ENCODE assay signal across 17 cellular contexts in the genomic region with DNA sequence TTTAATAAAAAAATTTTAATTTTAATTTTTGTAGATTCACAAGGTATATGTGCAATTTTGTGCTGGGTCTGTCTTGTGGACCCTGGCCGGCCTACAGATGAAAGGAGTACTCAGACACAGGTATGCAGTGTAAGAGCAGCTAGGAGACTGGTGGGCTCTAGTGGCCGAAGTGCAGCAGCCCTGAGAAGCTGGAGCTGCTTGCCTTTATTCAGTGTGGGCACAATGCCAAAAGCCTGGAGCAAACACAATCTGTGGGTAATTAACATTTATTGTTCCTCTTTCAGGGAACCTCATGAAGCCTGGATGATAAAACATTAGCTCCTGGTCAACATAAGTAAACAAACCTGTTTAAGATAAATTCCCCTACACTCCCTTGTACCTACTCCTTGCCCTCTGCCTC.
DNase-seq lines count a peak whose midpoint lies in the region; ATAC-seq, FAIRE-seq and TF ChIP-seq lines count a peak whose summit lies in the region.
"Had no signal": no experiment of that assay in that cellular context is flagged by ENCODE, and none has a peak within 500 bp of the region (broad histone marks: within the 10 kb centered on the region; RNA-seq: fewer than 3 reads in every experiment).

No MANE protein-coding gene starts in this region.

- H3K27ac ChIP-seq in A673 (ENCODE audit: low read depth, low read length, poor library complexity, severe bottlenecking) (no peak overlapping the region), K562 (ENCODE audit: extremely low read depth, low read depth, low read length) (no peak overlapping the region)
- H3K27ac ChIP-seq: GM23248 had no signal

- no peak for TF ChIP-seq CTCF in A673 (conservative IDR thresholded peaks at IDR 0.05; ENCODE audit: low read depth, low read length)
- TF ChIP-seq CTCF in K562 (IDR thresholded peaks at IDR 0.05 in 2 of 3, conservative IDR thresholded peaks at IDR 0.05 in 1 of 3; ENCODE audit: insufficient read depth in 2 of 3, low read depth in 1 of 3, low read length in 3 of 3): no peak
- TF ChIP-seq CTCF in chondrocyte (IDR thresholded peaks at IDR 0.05): no peak

- no peaks in the 10 kb centered on the region for H3K36me3 Mint-ChIP-seq in chondrocyte (ENCODE audit: low read depth)

- H3K27ac Mint-ChIP-seq in chondrocyte (ENCODE audit: unreplicated experiment): no peak overlapping the region

- TF ChIP-seq EP300 in K562 (IDR thresholded peaks at IDR 0.05; ENCODE audit: low read length): no peak

- H3K4me1 Mint-ChIP-seq in chondrocyte (ENCODE audit: low read depth): no peaks in the 10 kb centered on the region

- no peaks in the 10 kb centered on the region for H4K20me1 ChIP-seq in K562 (replicated peaks; ENCODE audit: control insufficient read depth, insufficient read depth, low read length)

- intact Hi-C loops in A673 (cut with micrococcal nuclease; ENCODE audit: unreplicated experiment): no loop called here
- intact Hi-C loops in K562 (cut with micrococcal nuclease): no loop called here
- intact Hi-C loops in Right ventricle myocardium inferior (cut with DNase I): no loop called here

- no peak for FAIRE-seq in K562 (lab: Jason Lieb, UNC)
- FAIRE-seq: GM12878 had no signal

- no peaks in the 10 kb centered on the region for H3K27me3 Mint-ChIP-seq in chondrocyte (ENCODE audit: low read depth)

- H3K79me2 ChIP-seq in K562 (ENCODE audit: control insufficient read depth, insufficient read depth, low read length): no peaks in the 10 kb centered on the region

- H3K4me3 ChIP-seq in A673 (ENCODE audit: low read depth, low read length, poor library complexity, severe bottlenecking): no peak overlapping the region
- H3K4me3 ChIP-seq in K562: no peak overlapping the region
- H3K4me3 ChIP-seq: GM12878, GM23248 had no signal

- DNase-seq in DMS79 (lab: John Stamatoyannopoulos, UW): peak; percentile 26
- DNase-seq in DMS79 treated with DMSO at 0.1 percent for 48 hours (lab: John Stamatoyannopoulos, UW): no peak
- peak; percentile 2 for DNase-seq in A673 (ENCODE audit: low spot score)
- peak; percentile 72 for DNase-seq in NCI-H1105 (lab: John Stamatoyannopoulos, UW)
- DNase-seq in K562 (ENCODE audit: extremely low read depth in 1 of 4, low spot score in 3 of 4): no peak
- no peak for DNase-seq in AML-193 (lab: John Stamatoyannopoulos, UW)
- no peak for DNase-seq in chondrocyte (ENCODE audit: low spot score)
- DNase-seq in Right ventricle myocardium inferior (ENCODE audit: missing footprints): no peak
- DNase-seq: C1 segment of cervical spinal cord, DND-41, GDM1, GM23248, HCEC 1CT, KG1, NCI-H1048, NCI-H187 treated with DMSO at 0.1 percent for 48 hours had no signal

- no peak for TF ChIP-seq POLR2A in K562 (conservative IDR thresholded peaks at IDR 0.05)

- no peaks in the 10 kb centered on the region for H3K4me1 ChIP-seq in A673 (ENCODE audit: insufficient read depth, low read length, poor library complexity, severe bottlenecking)
- H3K4me1 ChIP-seq in K562 (replicated peaks in 1 of 2; ENCODE audit: control insufficient read depth in 2 of 2, insufficient read depth in 2 of 2, low read length in 2 of 2): no peaks in the 10 kb centered on the region

- H3K9ac ChIP-seq in K562 (ENCODE audit: insufficient read depth in 1 of 2, low read depth in 2 of 2, low read length in 2 of 2): no peak overlapping the region
- H3K9ac ChIP-seq: GM23248 had no signal

- H3K9me1 ChIP-seq in K562 (ENCODE audit: control insufficient read depth, insufficient read depth, low read length): no peaks in the 10 kb centered on the region

- 0% methylated on average over 2 of the region's 2 CpGs for WGBS in K562 (ENCODE audit: insufficient coverage, low coverage, missing lambda C conversion rate)

- no peak overlapping the region for H3K4me2 ChIP-seq in K562 (ENCODE audit: insufficient read depth, low read length)

- in situ Hi-C loops in K562 (cut with MboI): no loop called here

- no peak for ATAC-seq in K562
- ATAC-seq in Right ventricle myocardium inferior: no peak
- ATAC-seq: GM12878 had no signal

- no TSS peak for BruUV-seq in A673 (replicated peaks; lab: Mats Ljungman, UMichigan)
- no TSS peak for BruUV-seq in K562 (replicated peaks; lab: Mats Ljungman, UMichigan)

- H3K36me3 ChIP-seq in A673 (ENCODE audit: insufficient read depth, low read length, poor library complexity, severe bottlenecking) (no peaks in the 10 kb centered on the region), K562 (ENCODE audit: control insufficient read depth, insufficient read depth, low read length) (no peaks in the 10 kb centered on the region)

- no peak overlapping the region for H3K4me3 Mint-ChIP-seq in chondrocyte (ENCODE audit: unreplicated experiment)

- TF ChIP-seq RAD21 in K562 (CRISPR knock-in tag; conservative IDR thresholded peaks at IDR 0.05 in 1 of 2, IDR thresholded peaks at IDR 0.05 in 1 of 2): no peak

- no peak overlapping the region for H2AFZ ChIP-seq in K562 (ENCODE audit: low read depth, low read length)
- H2AFZ ChIP-seq: GM23248 had no signal

- POLR2A ChIA-PET in A673 (lab: Charles Lee; ENCODE audit: low non-redundant PET): no interaction called here
- POLR2A ChIA-PET in K562 (lab: Yijun Ruan, JAX): no interaction called here

- no peaks in the 10 kb centered on the region for H3K27me3 ChIP-seq in A673 (replicated peaks; ENCODE audit: insufficient read depth, low read depth, low read length, poor library complexity)
- H3K27me3 ChIP-seq in K562 (ENCODE audit: control insufficient read depth in 2 of 2, insufficient read depth in 2 of 2, low read length in 2 of 2): no peaks in the 10 kb centered on the region

- H3K9me3 ChIP-seq in A673 (ENCODE audit: low read depth, low read length, poor library complexity, severe bottlenecking): no peaks in the 10 kb centered on the region
- H3K9me3 ChIP-seq in K562 (replicated peaks; ENCODE audit: control insufficient read depth, insufficient read depth, low read depth, low read length): no peaks in the 10 kb centered on the region

- CTCF ChIA-PET in A673 (lab: Charles Lee) (no interaction called here), K562 (lab: Yijun Ruan, JAX; ENCODE audit: low intra/inter-chr PET ratio) (no interaction called here)

- H3K9me3 Mint-ChIP-seq in chondrocyte (ENCODE audit: low read depth): peaks cover 16% of the 10 kb centered on the region

TF ChIP-seq in K562, 482 proteins besides CTCF, POLR2A, EP300 and RAD21:
- no peak for TF ChIP-seq KDM1A (IDR thresholded peaks at IDR 0.05)
- no peak for TF ChIP-seq MLLT1 (IDR thresholded peaks at IDR 0.05)
- TF ChIP-seq NFIC (IDR thresholded peaks at IDR 0.05): peak; percentile 37; the same call in 1 of the 2 replicates

Comparison
In these comparisons a context has a peak if more than half of its experiments do, and no peak if none do; other contexts are left out.
1. DNase-seq: peak in DMS79 (single experiment), A673 (single experiment) and NCI-H1105 (single experiment); none in DMS79 treated with DMSO at 0.1 percent for 48 hours (single experiment), K562 (0 of 4), AML-193 (0 of 2), chondrocyte (single experiment) and Right ventricle myocardium inferior (single experiment).